9 cellular contexts compared by ENCODE assay signal in genomic region chr5:102958481-102959011, GRCh38.
DNase-seq lines count a peak whose midpoint lies in the region; ATAC-seq and TF ChIP-seq lines count a peak whose summit lies in the region.
"Had no signal": no experiment of that assay in that cellular context is flagged by ENCODE, and none has a peak within 500 bp of the region (broad histone marks: within the 10 kb centered on the region; RNA-seq: fewer than 3 reads in every experiment).

No MANE protein-coding gene starts in this region.

- peaks cover 9% of the 10 kb centered on the region for H3K4me1 ChIP-seq in mesodermal cell (ENCODE audit: control insufficient read depth, insufficient read depth, low read length, poor library complexity, severe bottlenecking)
- H3K4me1 ChIP-seq: spleen had no signal

- no peak overlapping the region for H3K4me3 ChIP-seq in mesodermal cell (ENCODE audit: extremely low read depth, insufficient read depth, low read length, poor library complexity, severe bottlenecking)
- H3K4me3 ChIP-seq: spleen had no signal

- H3K4me1 Mint-ChIP-seq in brain = peaks cover 50% of the 10 kb centered on the region

- H3K27me3 Mint-ChIP-seq in brain = peaks cover 2% of the 10 kb centered on the region

- no peaks in the 10 kb centered on the region for H3K9me3 ChIP-seq in mesodermal cell (ENCODE audit: control insufficient read depth, low read length)
- H3K9me3 ChIP-seq: spleen had no signal

- H3K9me3 Mint-ChIP-seq in brain = no peaks in the 10 kb centered on the region

- 100% methylated on average over 1 of the region's 1 CpG; no CpG with 5 or more reads in 1 of the 2 experiments for WGBS in mesodermal cell (ENCODE audit: insufficient coverage in 2 of 2), 2 experiments

- ATAC-seq in HG03175 (IDR thresholded peaks at IDR 0.05; ENCODE audit: unreplicated experiment) (peak; percentile 16), GM18520 (IDR thresholded peaks at IDR 0.05; ENCODE audit: unreplicated experiment) (no peak)

- H3K4me3 Mint-ChIP-seq in brain = peak overlapping the region in 2 of 5 experiments; percentile 2 to 45

- H3K27ac ChIP-seq in mesodermal cell (ENCODE audit: low read depth, low read length, severe bottlenecking) = peak overlapping the region; percentile 96
- H3K27ac ChIP-seq: spleen had no signal

- TF ChIP-seq CTCF in brain (conservative IDR thresholded peaks at IDR 0.05) = no peak

- peaks cover 14% of the 10 kb centered on the region for H3K36me3 Mint-ChIP-seq in brain

- H3K36me3 ChIP-seq in mesodermal cell (ENCODE audit: control insufficient read depth, insufficient read depth, low read length) = peaks cover 5% of the 10 kb centered on the region

- peak overlapping the region in 4 of 5 experiments; percentile 68 to 94 (median 76) for H3K27ac Mint-ChIP-seq in brain

- DNase-seq in EL (peak; percentile 36), NOMO-1 treated with dmso at 0.1 percent for 144 hours (lab: John Stamatoyannopoulos, UW; ENCODE audit: unreplicated experiment) (no peak)
- DNase-seq in stimulated activated CD4-positive, alpha-beta T cell treated with anti-CD3 and anti-CD28 coated beads, Interleukin-4, amount 100 ng/mL, for 1 hour = no peak
- DNase-seq in activated effector memory CD4-positive, alpha-beta T cell treated with Interleukin-2 at 50 U/mL for 16 hours = no peak
- DNase-seq: spleen had no signal
